Comparison of ENCODE assay signal across 14 cellular contexts in the genomic region with DNA sequence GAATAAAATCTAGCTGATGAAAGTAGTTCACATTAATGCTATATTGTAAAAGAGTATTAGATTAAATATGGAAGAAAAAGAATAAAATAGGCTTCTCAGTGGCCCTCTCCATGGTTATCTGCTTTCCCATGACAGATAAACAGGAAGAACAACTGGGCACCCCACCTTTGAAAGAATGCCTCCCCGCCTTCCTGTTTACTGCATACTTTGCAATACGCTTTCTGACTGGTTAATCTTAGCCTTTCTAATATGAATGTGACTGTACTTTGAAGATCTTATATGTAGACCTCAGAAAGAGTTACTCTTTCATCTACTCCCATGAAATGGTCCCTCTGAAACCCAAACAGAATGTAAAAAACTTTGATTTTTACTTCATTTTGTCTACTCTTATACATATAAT.
"Had no signal": no experiment of that assay in that cellular context is flagged by ENCODE, and none has a peak within 500 bp of the region (broad histone marks: within the 10 kb centered on the region; RNA-seq: fewer than 3 reads in every experiment).

No MANE protein-coding gene starts in this region.

- H3K27me3 ChIP-seq: brain microvascular endothelial cell, heart right ventricle, tibial nerve had no signal

- H3K27me3 Mint-ChIP-seq: progenitor cell of endocrine pancreas had no signal

- H3K27ac ChIP-seq: brain microvascular endothelial cell, heart right ventricle, tibial nerve had no signal

- H3K36me3 ChIP-seq: brain microvascular endothelial cell, heart right ventricle, tibial nerve had no signal

- H3K9me3 Mint-ChIP-seq: activated naive CD4-positive, alpha-beta T cell treated with anti-CD3 and anti-CD28 coated beads, Interleukin-2, amount 50 U/mL, for 72 hours; natural killer cell had no signal

- H3K4me3 ChIP-seq: heart right ventricle, smooth muscle cell, tibial nerve had no signal

- H3K36me3 Mint-ChIP-seq: activated naive CD4-positive, alpha-beta T cell treated with anti-CD3 and anti-CD28 coated beads, Interleukin-2, amount 50 U/mL, for 72 hours; natural killer cell had no signal

- H3K27ac Mint-ChIP-seq: activated CD8-positive, alpha-beta T cell treated with anti-CD3 and anti-CD28 coated beads for 36 hours; natural killer cell; progenitor cell of endocrine pancreas had no signal

- H3K4me3 Mint-ChIP-seq: activated CD8-positive, alpha-beta T cell treated with anti-CD3 and anti-CD28 coated beads for 36 hours; natural killer cell had no signal

- H3K9me3 ChIP-seq: heart right ventricle, tibial nerve had no signal

- DNase-seq: activated CD4-positive, alpha-beta T cell treated with anti-CD3 and anti-CD28 coated beads for 1 hour; activated CD8-positive, alpha-beta memory T cell treated with anti-CD3 and anti-CD28 coated beads, Interleukin-2, amount 50 U/mL, for 48 hours; activated CD8-positive, alpha-beta T cell treated with anti-CD3 and anti-CD28 coated beads for 36 hours; brain microvascular endothelial cell; foreskin melanocyte; heart right ventricle; kidney; natural killer cell; right cardiac atrium had no signal

- H3K4me1 ChIP-seq: tibial nerve had no signal

- ATAC-seq: activated CD8-positive, alpha-beta T cell treated with anti-CD3 and anti-CD28 coated beads for 36 hours; activated naive CD4-positive, alpha-beta T cell treated with anti-CD3 and anti-CD28 coated beads, Interleukin-2, amount 50 U/mL, for 72 hours; heart right ventricle; natural killer cell; right cardiac atrium; SK-N-SH treated with all-trans-retinoic acid at 6 μM for 48 hours had no signal
